8 cellular contexts compared by ENCODE assay signal in genomic region chr15:64990168-64990470, GRCh38. TPM values are rescaled to one million over a fixed set of nuclear protein-coding genes. Genes with fewer than 3 reads are reported as not detected.
A peak's percentile ranks its signal among the peaks of the same experiment; 100 is the strongest.
DNase-seq lines count a peak whose midpoint lies in the region; ATAC-seq, FAIRE-seq and TF ChIP-seq lines count a peak whose summit lies in the region.

No MANE protein-coding gene starts in this region.

- no peak for TF ChIP-seq EP300 in suprapubic skin (IDR thresholded peaks at IDR 0.05)

- H3K4me1 Mint-ChIP-seq in astrocyte (ENCODE audit: low read depth, unreplicated experiment): peaks cover 11% of the 10 kb centered on the region

- H3K27ac Mint-ChIP-seq in astrocyte (ENCODE audit: unreplicated experiment): peak overlapping the region; percentile 97

- DNase-seq in SHP77 treated with DMSO at 0.1 percent for 48 hours (lab: John Stamatoyannopoulos, UW) (peak; percentile 72), SHP77 (lab: John Stamatoyannopoulos, UW) (no peak), astrocyte (ENCODE audit: low read depth) (no peak), kidney (no peak), suprapubic skin (ENCODE audit: low spot score in 2 of 2) (no peak), NOMO-1 (lab: John Stamatoyannopoulos, UW; ENCODE audit: unreplicated experiment in 2 of 2) (no peak), NOMO-1 treated with dmso at 0.1 percent for 144 hours (lab: John Stamatoyannopoulos, UW; ENCODE audit: unreplicated experiment) (no peak), left lobe of liver (ENCODE audit: low spot score) (no peak)

- FAIRE-seq in astrocyte (lab: Jason Lieb, UNC) (no peak), kidney (lab: Jason Lieb, UNC) (no peak)

- H3K9me3 Mint-ChIP-seq in astrocyte (ENCODE audit: unreplicated experiment): no peaks in the 10 kb centered on the region

- H3K9me3 ChIP-seq in astrocyte (ENCODE audit: insufficient read depth, low read depth, low read length) (no peaks in the 10 kb centered on the region), kidney (ENCODE audit: control insufficient read depth in 1 of 2, low read length in 2 of 2) (no peaks in the 10 kb centered on the region), suprapubic skin (no peaks in the 10 kb centered on the region)

- peak overlapping the region; percentile 98 for H3K9ac ChIP-seq in astrocyte (ENCODE audit: low read length)
- peak overlapping the region; percentile 18 to 55 for H3K9ac ChIP-seq in kidney (ENCODE audit: low read length in 2 of 2)

- peaks cover 3% of the 10 kb centered on the region for H3K36me3 ChIP-seq in astrocyte (ENCODE audit: insufficient read depth, low read length)
- H3K36me3 ChIP-seq in kidney (ENCODE audit: control insufficient read depth in 1 of 2, insufficient read depth in 2 of 2, low read length in 2 of 2): no peaks in the 10 kb centered on the region
- no peaks in the 10 kb centered on the region for H3K36me3 ChIP-seq in suprapubic skin

- intact Hi-C loops in kidney (cut with DNase I): no loop called here

- peaks cover 14% of the 10 kb centered on the region for H4K20me1 ChIP-seq in astrocyte (ENCODE audit: insufficient read depth, low read length)

- H3K4me1 ChIP-seq in astrocyte (ENCODE audit: insufficient read depth, low read length): no peaks in the 10 kb centered on the region
- peaks cover 0 to 2% of the 10 kb centered on the region in 2 donors for H3K4me1 ChIP-seq in kidney (ENCODE audit: control insufficient read depth in 1 of 2, insufficient read depth in 1 of 2, low read depth in 1 of 2, low read length in 2 of 2)
- peaks cover 30% of the 10 kb centered on the region for H3K4me1 ChIP-seq in suprapubic skin

- TF ChIP-seq CTCF in astrocyte (IDR thresholded peaks at IDR 0.05; ENCODE audit: insufficient read depth, low read depth, low read length) (no peak), kidney (IDR thresholded peaks at IDR 0.05; ENCODE audit: borderline replicate concordance, extremely low read depth, insufficient read depth) (no peak), suprapubic skin (IDR thresholded peaks at IDR 0.05) (no peak)

- H2AFZ ChIP-seq in astrocyte (ENCODE audit: low read depth, low read length): peak overlapping the region; percentile 80

- no peaks in the 10 kb centered on the region for H3K27me3 Mint-ChIP-seq in astrocyte (ENCODE audit: low read depth, unreplicated experiment)

- no peak for ATAC-seq in left lobe of liver

- H3K27me3 ChIP-seq in astrocyte (ENCODE audit: insufficient read depth, low read length) (no peaks in the 10 kb centered on the region), suprapubic skin (no peaks in the 10 kb centered on the region)

- H3K4me3 Mint-ChIP-seq in astrocyte (ENCODE audit: unreplicated experiment): peak overlapping the region; percentile 86

- H3K36me3 Mint-ChIP-seq in astrocyte (ENCODE audit: low read depth, unreplicated experiment): no peaks in the 10 kb centered on the region

- TF ChIP-seq POLR2A in suprapubic skin (IDR thresholded peaks at IDR 0.05): no peak

- peak overlapping the region; percentile 99 for H3K4me2 ChIP-seq in astrocyte (ENCODE audit: low read length)

- H3K4me3 ChIP-seq in astrocyte (ENCODE audit: insufficient read depth, low read depth, low read length) (peak overlapping the region; percentile 95), kidney (ENCODE audit: low read length in 2 of 2) (peak overlapping the region; percentile 69 to 74), suprapubic skin (peak overlapping the region; percentile 88)

- WGBS in suprapubic skin: 2% methylated on average over 9 of the region's 9 CpGs

- H3K79me2 ChIP-seq in astrocyte (ENCODE audit: insufficient read depth, low read length): peaks cover 33% of the 10 kb centered on the region

- peak overlapping the region; percentile 78 for H3K27ac ChIP-seq in astrocyte (ENCODE audit: low read depth, low read length)
- H3K27ac ChIP-seq in kidney (ENCODE audit: low read depth in 2 of 2, low read length in 2 of 2): peak overlapping the region; percentile 27 to 69
- H3K27ac ChIP-seq in suprapubic skin: peak overlapping the region; percentile 95

RNA-seq across cellular contexts. Expression of gene SPG21, which starts 0.4 kb away (rescaled TPM):
- total RNA-seq in astrocyte (60.2 and 61.0 TPM in 2 replicates), kidney (82.8 TPM), suprapubic skin (10 to 100 TPM; 57.0 to 84.3 (median 73.5) TPM), left lobe of liver (35.7 TPM)
- polyA plus RNA-seq in kidney (ENCODE audit: insufficient read depth, low read depth, low replicate concordance): 115 TPM

RNA-seq across cellular contexts. Expression of gene MTFMT, which starts 39.3 kb away (rescaled TPM):
- total RNA-seq in astrocyte: 12.3 and 13.5 TPM in 2 replicates
- 12.5 TPM for total RNA-seq in kidney
- polyA plus RNA-seq in kidney (ENCODE audit: insufficient read depth, low read depth, low replicate concordance): 11.7 TPM
- 100 to 1,000 TPM in 1 of 4 donors, 10 to 100 TPM in 3; 11.7 to 159 (median 18.1) TPM for total RNA-seq in suprapubic skin
- 9.9 TPM for total RNA-seq in left lobe of liver

RNA-seq across cellular contexts. Expression of gene SLC51B, which starts 55.1 kb away (rescaled TPM):
- total RNA-seq in astrocyte (not detected in 2 replicates), kidney (2.9 TPM), suprapubic skin (under 1 TPM in 1 of 4 donors, not detected in 3; 0.60 TPM), left lobe of liver (0.75 TPM)
- polyA plus RNA-seq in kidney (ENCODE audit: insufficient read depth, low read depth, low replicate concordance): 40.9 TPM
